In the genomic region with DNA sequence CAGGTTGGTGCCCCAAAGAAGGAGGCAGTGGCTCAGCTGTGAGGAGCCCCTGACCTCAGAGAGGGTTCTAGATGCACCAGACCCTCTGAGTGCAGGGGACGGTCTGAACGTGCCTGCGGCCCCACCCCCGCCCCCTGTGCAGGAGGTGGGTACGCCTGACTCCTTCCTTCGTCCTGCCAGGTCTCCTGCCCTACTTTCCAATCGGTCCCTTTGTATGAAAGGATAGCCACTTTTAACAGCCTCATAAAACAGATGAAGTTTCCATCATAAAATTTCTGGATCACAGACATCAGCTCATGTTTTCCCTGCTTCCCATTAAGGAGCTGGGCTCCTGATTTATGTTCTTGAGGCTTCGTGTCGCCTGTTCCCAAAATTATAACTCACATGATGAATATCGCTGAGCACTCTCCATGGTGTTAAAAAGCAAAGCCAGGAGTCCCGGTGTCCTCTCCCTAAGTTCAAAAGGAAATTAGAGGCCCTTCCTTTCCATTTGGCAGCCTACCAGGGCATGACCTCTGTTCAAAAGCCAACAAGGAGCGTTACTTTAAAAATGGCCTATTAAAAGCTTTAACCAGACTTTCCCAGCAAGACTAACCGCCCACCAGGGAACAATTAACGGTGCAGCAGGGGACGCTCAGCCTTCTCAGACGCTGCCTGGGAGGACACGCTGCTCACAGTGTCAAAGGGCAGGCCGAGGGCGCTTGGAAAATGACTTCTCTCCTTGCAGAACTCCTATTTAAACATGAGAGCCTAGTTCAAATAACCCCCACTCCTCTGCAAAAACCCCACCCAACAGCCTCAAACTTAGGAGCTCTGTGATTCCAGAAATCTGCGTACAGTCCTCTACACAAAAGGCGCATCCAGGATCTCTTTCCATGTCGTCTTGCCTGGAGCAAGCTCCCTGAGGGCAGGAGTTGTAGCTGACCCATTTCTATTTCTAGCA, we compare ENCODE assay signal across 10 cellular contexts.
A peak's percentile ranks its signal among the peaks of the same experiment; 100 is the strongest.
DNase-seq lines count a peak whose midpoint lies in the region; ATAC-seq, FAIRE-seq and TF ChIP-seq lines count a peak whose summit lies in the region.
"Had no signal": no experiment of that assay in that cellular context is flagged by ENCODE, and none has a peak within 500 bp of the region (broad histone marks: within the 10 kb centered on the region; RNA-seq: fewer than 3 reads in every experiment).

No MANE protein-coding gene starts in this region.

- no peak overlapping the region for H3K4me3 Mint-ChIP-seq in CD4-positive, alpha-beta T cell
- peak overlapping the region; percentile 62 for H3K4me3 Mint-ChIP-seq in neural progenitor cell

- intact Hi-C loops in CD4-positive, alpha-beta T cell (cut with DNase I, micrococcal nuclease): loop anchor here in 1 of 2 experiments (2.0 kb wide), 1 partner anchor 45 kb away; no protein-coding TSS in a partner anchor

- peaks cover 16% of the 10 kb centered on the region for H4K20me1 ChIP-seq in neural progenitor cell (ENCODE audit: low read depth)

- H3K27ac Mint-ChIP-seq in CD4-positive, alpha-beta T cell: peak overlapping the region; percentile 89
- H3K27ac Mint-ChIP-seq in neural progenitor cell: peak overlapping the region; percentile 90

- H3K79me2 ChIP-seq in neural progenitor cell (ENCODE audit: low read depth): no peaks in the 10 kb centered on the region

- TF ChIP-seq CTCF in CD4-positive, alpha-beta T cell (IDR thresholded peaks at IDR 0.05): no peak
- no peak for TF ChIP-seq CTCF in neural progenitor cell (IDR thresholded peaks at IDR 0.05)

- H3K4me1 ChIP-seq in neural progenitor cell: peaks cover 16% of the 10 kb centered on the region
- H3K4me1 ChIP-seq: right lobe of liver had no signal

- no peak for ATAC-seq in CD4-positive, alpha-beta T cell (ENCODE audit: poor library complexity)
- ATAC-seq in GM18502 (IDR thresholded peaks at IDR 0.05; ENCODE audit: poor library complexity, unreplicated experiment) (no peak), HG02571 (IDR thresholded peaks at IDR 0.05; ENCODE audit: unreplicated experiment) (no peak), HG03565 (IDR thresholded peaks at IDR 0.05; ENCODE audit: unreplicated experiment) (no peak)

- DNase-seq in CD4-positive, alpha-beta T cell: no peak
- DNase-seq in LHCN-M2 (ENCODE audit: low read depth) (peak; percentile 14), neural progenitor cell (ENCODE audit: low spot score) (peak; percentile 66)
- DNase-seq: substantia nigra had no signal

- POLR2A ChIA-PET in CD4-positive, alpha-beta T cell (lab: Charles Lee): interaction anchor here (0.9 kb wide), 1 partner anchor 182 kb away, joined by 6 read pairs; the partner anchor contains the start of gene AFAP1

- CTCF ChIA-PET in CD4-positive, alpha-beta T cell (lab: Charles Lee): interaction anchor here (0.7 to 1.0 kb wide), 2 partner anchors 8 to 44 kb away, joined by 3 to 4 read pairs; no protein-coding TSS in a partner anchor

- H3K9me3 ChIP-seq in CD4-positive, alpha-beta T cell (ENCODE audit: control insufficient read depth, low read length): no peaks in the 10 kb centered on the region
- no peaks in the 10 kb centered on the region for H3K9me3 ChIP-seq in neural progenitor cell (ENCODE audit: low read depth)
- H3K9me3 ChIP-seq: right lobe of liver had no signal

- no peaks in the 10 kb centered on the region for H3K9me3 Mint-ChIP-seq in CD4-positive, alpha-beta T cell
- H3K9me3 Mint-ChIP-seq in neural progenitor cell: peaks cover 4% of the 10 kb centered on the region

- no peaks in the 10 kb centered on the region for H3K27me3 Mint-ChIP-seq in CD4-positive, alpha-beta T cell
- peaks cover 26% of the 10 kb centered on the region for H3K27me3 Mint-ChIP-seq in neural progenitor cell (ENCODE audit: insufficient read depth, low read depth)

- H3K27ac ChIP-seq in CD4-positive, alpha-beta T cell (ENCODE audit: low read depth, low read length): no peak overlapping the region
- H3K27ac ChIP-seq in neural progenitor cell: no peak overlapping the region
- H3K27ac ChIP-seq: right lobe of liver had no signal

- H3K36me3 Mint-ChIP-seq in CD4-positive, alpha-beta T cell (ENCODE audit: low read depth): peaks cover 12% of the 10 kb centered on the region
- no peaks in the 10 kb centered on the region for H3K36me3 Mint-ChIP-seq in neural progenitor cell

- H3K36me3 ChIP-seq in neural progenitor cell: no peaks in the 10 kb centered on the region
- H3K36me3 ChIP-seq: right lobe of liver had no signal

- H3K4me1 Mint-ChIP-seq in CD4-positive, alpha-beta T cell (ENCODE audit: low read depth): peaks cover 32% of the 10 kb centered on the region
- H3K4me1 Mint-ChIP-seq in neural progenitor cell: peaks cover 38% of the 10 kb centered on the region

- no peak overlapping the region for H3K9ac ChIP-seq in neural progenitor cell

- no peaks in the 10 kb centered on the region for H3K27me3 ChIP-seq in CD4-positive, alpha-beta T cell (ENCODE audit: control insufficient read depth, insufficient read depth, low read length)
- no peaks in the 10 kb centered on the region for H3K27me3 ChIP-seq in neural progenitor cell
- H3K27me3 ChIP-seq: right lobe of liver had no signal

- peak; percentile 93 for FAIRE-seq in endometrium (lab: Jason Lieb, UNC)
- FAIRE-seq: TTC549 had no signal

- peak overlapping the region; percentile 4 for H3K4me2 ChIP-seq in neural progenitor cell

- H2AFZ ChIP-seq in neural progenitor cell (replicated peaks): no peak overlapping the region

- peaks cover 12% of the 10 kb centered on the region for H3F3A ChIP-seq in neural progenitor cell (ENCODE audit: low read depth)

- H3K4me3 ChIP-seq in neural progenitor cell: no peak overlapping the region
- H3K4me3 ChIP-seq: right lobe of liver had no signal

Comparison
In these comparisons a context has a peak if more than half of its experiments do, and no peak if none do; other contexts are left out.
1. DNase-seq: peak in LHCN-M2 (single experiment) and neural progenitor cell (single experiment); none in CD4-positive, alpha-beta T cell (0 of 10).